Comparison of ENCODE assay signal across 1 cellular context in genomic region chr7:118771672-118772071, GRCh38.
A peak's percentile ranks its signal among the peaks of the same experiment; 100 is the strongest.
TF ChIP-seq lines count a peak whose summit lies in the region.

No MANE protein-coding gene starts in this region.

TF ChIP-seq in GM23338, 12 proteins besides CTCF, POLR2A, EP300 and RAD21:
- TF ChIP-seq ZNF462 (CRISPR knock-in tag; IDR thresholded peaks at IDR 0.05) (0 out of 2 replicates have a peak, but pooled peaks have one; percentile 9), ZNF114 (CRISPR knock-in tag; IDR thresholded peaks at IDR 0.05) (no peak)
